In genomic region chr7:47991741-47992311, GRCh38 we compare ENCODE assay signal across 8 cellular contexts. TPM values are rescaled to one million over a fixed set of nuclear protein-coding genes. Genes with fewer than 3 reads are reported as not detected.
DNase-seq lines count a peak whose midpoint lies in the region; ATAC-seq and TF ChIP-seq lines count a peak whose summit lies in the region.

No MANE protein-coding gene starts in this region.

- H3K4me1 Mint-ChIP-seq in naive thymus-derived CD8-positive, alpha-beta T cell = peaks cover 18 to 20% (median 20%) of the 10 kb centered on the region in 4 donors
- peaks cover 17% of the 10 kb centered on the region for H3K4me1 Mint-ChIP-seq in stimulated activated memory B cell treated with anti-CD40 and anti-IgM and Interleukin-4, amounts not matched to agents 10 μg/mL and 1 μg/mL and 100 μg/mL, for 72 hours

- peak overlapping the region; percentile 53 for H3K27ac ChIP-seq in OCI-LY1 (ENCODE audit: low read depth, low read length, poor library complexity, severe bottlenecking)

- H3K79me2 ChIP-seq in OCI-LY1 (ENCODE audit: insufficient read depth, low read length) = no peaks in the 10 kb centered on the region

- peaks cover 0 to 13% (median 0%) of the 10 kb centered on the region in 9 donors for H3K9me3 Mint-ChIP-seq in naive thymus-derived CD8-positive, alpha-beta T cell
- H3K9me3 Mint-ChIP-seq in stimulated activated memory B cell treated with anti-CD40 and anti-IgM and Interleukin-4, amounts not matched to agents 10 μg/mL and 1 μg/mL and 100 μg/mL, for 72 hours = peaks cover 7% of the 10 kb centered on the region

- ATAC-seq in GM19043 (IDR thresholded peaks at IDR 0.05; ENCODE audit: low read depth, unreplicated experiment) (peak; percentile 98), HG03280 (IDR thresholded peaks at IDR 0.05; ENCODE audit: unreplicated experiment) (peak; percentile 99)
- peak; percentile 94 to 98 for ATAC-seq in naive thymus-derived CD8-positive, alpha-beta T cell
- peak; percentile 99 for ATAC-seq in stimulated activated memory B cell treated with anti-CD40 and anti-IgM and Interleukin-4, amounts not matched to agents 10 μg/mL and 1 μg/mL and 100 μg/mL, for 72 hours

- no peaks in the 10 kb centered on the region for H3F3A ChIP-seq in OCI-LY1 (ENCODE audit: insufficient read depth, low read length)

- H3K9ac ChIP-seq in OCI-LY1 (ENCODE audit: low read length) = peak overlapping the region; percentile 60

- H3K36me3 ChIP-seq in BJ (ENCODE audit: control insufficient read depth, insufficient read depth, low read length) (no peaks in the 10 kb centered on the region), OCI-LY1 (ENCODE audit: insufficient read depth, low read length) (no peaks in the 10 kb centered on the region)

- DNase-seq in BJ (ENCODE audit: low read depth) = no peak
- DNase-seq in activated T-cell treated with anti-CD3 and anti-CD28 coated beads, Interleukin-2, amount 50 U/mL, for 48 hours = peak; percentile 88 to 90
- peak; percentile 73 for DNase-seq in fibroblast of gingiva (ENCODE audit: low read depth)
- peak; percentile 69 to 93 (median 82) for DNase-seq in naive thymus-derived CD8-positive, alpha-beta T cell

- H3K4me2 ChIP-seq in OCI-LY1 (ENCODE audit: low read length) = peak overlapping the region; percentile 65

- POLR2A ChIA-PET in BJ (lab: Charles Lee) = no interaction called here
- POLR2A ChIA-PET in naive thymus-derived CD8-positive, alpha-beta T cell (lab: Charles Lee) = interaction anchor here (0.6 to 3.1 kb wide), 10 partner anchors 12 to 121 kb away, joined by 4 to 54 read pairs (median 8); partner anchors contain the start of genes HUS1 and UPP1

- H3K27me3 ChIP-seq in BJ (ENCODE audit: control insufficient read depth, insufficient read depth, low read length) (no peaks in the 10 kb centered on the region), OCI-LY1 (ENCODE audit: insufficient read depth, low read length) (no peaks in the 10 kb centered on the region)

- H2AFZ ChIP-seq in OCI-LY1 (ENCODE audit: low read length) = peak overlapping the region; percentile 65

- H3K4me3 Mint-ChIP-seq in naive thymus-derived CD8-positive, alpha-beta T cell = peak overlapping the region; percentile 91 to 98 (median 94)
- H3K4me3 Mint-ChIP-seq in stimulated activated memory B cell treated with anti-CD40 and anti-IgM and Interleukin-4, amounts not matched to agents 10 μg/mL and 1 μg/mL and 100 μg/mL, for 72 hours = peak overlapping the region; percentile 85

- H3K27ac Mint-ChIP-seq in naive thymus-derived CD8-positive, alpha-beta T cell = peak overlapping the region; percentile 93 to 98 (median 95)
- H3K27ac Mint-ChIP-seq in stimulated activated memory B cell treated with anti-CD40 and anti-IgM and Interleukin-4, amounts not matched to agents 10 μg/mL and 1 μg/mL and 100 μg/mL, for 72 hours = peak overlapping the region; percentile 75

- H4K20me1 ChIP-seq in OCI-LY1 (ENCODE audit: insufficient read depth, low read length) = no peaks in the 10 kb centered on the region

- H3K4me1 ChIP-seq in OCI-LY1 (ENCODE audit: insufficient read depth, low read length, severe bottlenecking) = peaks cover 19% of the 10 kb centered on the region

- CTCF ChIA-PET in BJ (lab: Yijun Ruan, JAX) = interaction anchor here (0.7 to 3.7 kb wide), 28 partner anchors 9 to 170 kb away, joined by 3 to 112 read pairs (median 4); no protein-coding TSS in a partner anchor

- H3K27me3 Mint-ChIP-seq in naive thymus-derived CD8-positive, alpha-beta T cell = no peaks in the 10 kb centered on the region
- H3K27me3 Mint-ChIP-seq in stimulated activated memory B cell treated with anti-CD40 and anti-IgM and Interleukin-4, amounts not matched to agents 10 μg/mL and 1 μg/mL and 100 μg/mL, for 72 hours = no peaks in the 10 kb centered on the region

- peak; percentile 83 for TF ChIP-seq CTCF in BJ (IDR thresholded peaks at IDR 0.05; ENCODE audit: insufficient read depth, low read depth, low read length)
- peak; percentile 91 for TF ChIP-seq CTCF in OCI-LY1 (IDR thresholded peaks at IDR 0.05; ENCODE audit: low read length)

- H3K9me3 ChIP-seq in OCI-LY1 (ENCODE audit: low read length) = no peaks in the 10 kb centered on the region

- no peaks in the 10 kb centered on the region for H3K36me3 Mint-ChIP-seq in naive thymus-derived CD8-positive, alpha-beta T cell
- no peaks in the 10 kb centered on the region for H3K36me3 Mint-ChIP-seq in stimulated activated memory B cell treated with anti-CD40 and anti-IgM and Interleukin-4, amounts not matched to agents 10 μg/mL and 1 μg/mL and 100 μg/mL, for 72 hours

- H3K4me3 ChIP-seq in BJ (ENCODE audit: low read depth, low read length) = peak overlapping the region; percentile 54
- peak overlapping the region; percentile 59 for H3K4me3 ChIP-seq in OCI-LY1 (ENCODE audit: low read depth, low read length, poor library complexity, severe bottlenecking)

- no peaks in the 10 kb centered on the region for H3K9me2 ChIP-seq in OCI-LY1 (ENCODE audit: low read depth, low read length)

RNA-seq across cellular contexts. Expression of gene HUS1, which starts 12.4 kb away (rescaled TPM):
- polyA plus RNA-seq in BJ (2011; rRNA removed) = 14.1 and 23.7 TPM in 2 replicates
- polyA minus RNA-seq in BJ (2011; rRNA and poly(A)+ RNA removed) = 13.5 and 17.9 TPM in 2 replicates
- total RNA-seq in naive thymus-derived CD8-positive, alpha-beta T cell = 10 to 100 TPM; 74.2 to 78.8 TPM
- 10 to 100 TPM; 26.9 to 36.8 (median 32.5) TPM for polyA plus RNA-seq in naive thymus-derived CD8-positive, alpha-beta T cell

RNA-seq across cellular contexts. Expression of gene SUN3, which starts 37.1 kb away (rescaled TPM):
- not detected in 2 replicates for polyA plus RNA-seq in BJ (2011; rRNA removed)
- not detected in 2 replicates for polyA minus RNA-seq in BJ (2011; rRNA and poly(A)+ RNA removed)
- total RNA-seq in naive thymus-derived CD8-positive, alpha-beta T cell = not detected
- 1 to 10 TPM in 2 of 3 donors, under 1 TPM in 1; 0.60 to 2.3 (median 1.0) TPM for polyA plus RNA-seq in naive thymus-derived CD8-positive, alpha-beta T cell

RNA-seq across cellular contexts. Expression of gene C7orf57, which starts 43.5 kb away (rescaled TPM):
- polyA plus RNA-seq in BJ (2011; rRNA removed) = 0.07 TPM in 2 replicates
- not detected in 2 replicates for polyA minus RNA-seq in BJ (2011; rRNA and poly(A)+ RNA removed)
- total RNA-seq in naive thymus-derived CD8-positive, alpha-beta T cell = not detected
- under 1 TPM in 2 of 3 donors, not detected in 1; 0.07 to 0.13 TPM for polyA plus RNA-seq in naive thymus-derived CD8-positive, alpha-beta T cell

RNA-seq across cellular contexts. Expression of gene PKD1L1, which starts 43.6 kb away (rescaled TPM):
- 0.01 and 0.13 TPM in 2 replicates for polyA plus RNA-seq in BJ (2011; rRNA removed)
- 0.05 TPM in 2 replicates for polyA minus RNA-seq in BJ (2011; rRNA and poly(A)+ RNA removed)
- total RNA-seq in naive thymus-derived CD8-positive, alpha-beta T cell = under 1 TPM; 0.66 to 0.78 TPM
- under 1 TPM in 2 of 3 donors, not detected in 1; 0.07 to 0.08 TPM for polyA plus RNA-seq in naive thymus-derived CD8-positive, alpha-beta T cell
